Comparison of ENCODE assay signal across 1 cellular context in genomic region chr12:52924764-52925716, GRCh38.
TF ChIP-seq lines count a peak whose summit lies in the region.

No MANE protein-coding gene starts in this region.

TF ChIP-seq in K562, 482 proteins besides CTCF, POLR2A, EP300 and RAD21 (continued from another document):
- TF ChIP-seq, protein P1, sequence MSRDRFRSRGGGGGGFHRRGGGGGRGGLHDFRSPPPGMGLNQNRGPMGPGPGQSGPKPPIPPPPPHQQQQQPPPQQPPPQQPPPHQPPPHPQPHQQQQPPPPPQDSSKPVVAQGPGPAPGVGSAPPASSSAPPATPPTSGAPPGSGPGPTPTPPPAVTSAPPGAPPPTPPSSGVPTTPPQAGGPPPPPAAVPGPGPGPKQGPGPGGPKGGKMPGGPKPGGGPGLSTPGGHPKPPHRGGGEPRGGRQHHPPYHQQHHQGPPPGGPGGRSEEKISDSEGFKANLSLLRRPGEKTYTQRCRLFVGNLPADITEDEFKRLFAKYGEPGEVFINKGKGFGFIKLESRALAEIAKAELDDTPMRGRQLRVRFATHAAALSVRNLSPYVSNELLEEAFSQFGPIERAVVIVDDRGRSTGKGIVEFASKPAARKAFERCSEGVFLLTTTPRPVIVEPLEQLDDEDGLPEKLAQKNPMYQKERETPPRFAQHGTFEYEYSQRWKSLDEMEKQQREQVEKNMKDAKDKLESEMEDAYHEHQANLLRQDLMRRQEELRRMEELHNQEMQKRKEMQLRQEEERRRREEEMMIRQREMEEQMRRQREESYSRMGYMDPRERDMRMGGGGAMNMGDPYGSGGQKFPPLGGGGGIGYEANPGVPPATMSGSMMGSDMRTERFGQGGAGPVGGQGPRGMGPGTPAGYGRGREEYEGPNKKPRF (IDR thresholded peaks at IDR 0.05; ENCODE audit: low read depth, low read length) = no peak
- no peak for TF ChIP-seq SMC3 (conservative IDR thresholded peaks at IDR 0.05; ENCODE audit: insufficient read depth, low read depth, low read length)
- TF ChIP-seq, protein P2, sequence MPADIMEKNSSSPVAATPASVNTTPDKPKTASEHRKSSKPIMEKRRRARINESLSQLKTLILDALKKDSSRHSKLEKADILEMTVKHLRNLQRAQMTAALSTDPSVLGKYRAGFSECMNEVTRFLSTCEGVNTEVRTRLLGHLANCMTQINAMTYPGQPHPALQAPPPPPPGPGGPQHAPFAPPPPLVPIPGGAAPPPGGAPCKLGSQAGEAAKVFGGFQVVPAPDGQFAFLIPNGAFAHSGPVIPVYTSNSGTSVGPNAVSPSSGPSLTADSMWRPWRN (IDR thresholded peaks at IDR 0.05; ENCODE audit: low read depth) = peak; percentile 32; the same call in 1 of the 2 replicates
- no peak for TF ChIP-seq ZNF431 (CRISPR knock-in tag; IDR thresholded peaks at IDR 0.05)
- TF ChIP-seq MYC (IDR thresholded peaks at IDR 0.05; ENCODE audit: low read depth, low read length) = no peak
- no peak for TF ChIP-seq MYC (CRISPR knock-in tag; IDR thresholded peaks at IDR 0.05; ENCODE audit: borderline replicate concordance, low read depth)
- no peak for TF ChIP-seq ZNF644 (tag; IDR thresholded peaks at IDR 0.05; ENCODE audit: low read depth)
- TF ChIP-seq CSDE1 (IDR thresholded peaks at IDR 0.05) = no peak
- no peak for TF ChIP-seq USF1 (CRISPR knock-in tag; IDR thresholded peaks at IDR 0.05)
- no peak for TF ChIP-seq ZC3H11A (IDR thresholded peaks at IDR 0.05; ENCODE audit: low read depth, low read length)
- no peak for TF ChIP-seq RBFOX2 (IDR thresholded peaks at IDR 0.05; ENCODE audit: low read depth, low read length)
- peak; percentile 78; the same call in 1 of the 2 replicates for TF ChIP-seq POLR2AphosphoS5 (IDR thresholded peaks at IDR 0.05; ENCODE audit: control insufficient read depth, insufficient read depth, low read depth, low read length)
- TF ChIP-seq, protein P3, sequence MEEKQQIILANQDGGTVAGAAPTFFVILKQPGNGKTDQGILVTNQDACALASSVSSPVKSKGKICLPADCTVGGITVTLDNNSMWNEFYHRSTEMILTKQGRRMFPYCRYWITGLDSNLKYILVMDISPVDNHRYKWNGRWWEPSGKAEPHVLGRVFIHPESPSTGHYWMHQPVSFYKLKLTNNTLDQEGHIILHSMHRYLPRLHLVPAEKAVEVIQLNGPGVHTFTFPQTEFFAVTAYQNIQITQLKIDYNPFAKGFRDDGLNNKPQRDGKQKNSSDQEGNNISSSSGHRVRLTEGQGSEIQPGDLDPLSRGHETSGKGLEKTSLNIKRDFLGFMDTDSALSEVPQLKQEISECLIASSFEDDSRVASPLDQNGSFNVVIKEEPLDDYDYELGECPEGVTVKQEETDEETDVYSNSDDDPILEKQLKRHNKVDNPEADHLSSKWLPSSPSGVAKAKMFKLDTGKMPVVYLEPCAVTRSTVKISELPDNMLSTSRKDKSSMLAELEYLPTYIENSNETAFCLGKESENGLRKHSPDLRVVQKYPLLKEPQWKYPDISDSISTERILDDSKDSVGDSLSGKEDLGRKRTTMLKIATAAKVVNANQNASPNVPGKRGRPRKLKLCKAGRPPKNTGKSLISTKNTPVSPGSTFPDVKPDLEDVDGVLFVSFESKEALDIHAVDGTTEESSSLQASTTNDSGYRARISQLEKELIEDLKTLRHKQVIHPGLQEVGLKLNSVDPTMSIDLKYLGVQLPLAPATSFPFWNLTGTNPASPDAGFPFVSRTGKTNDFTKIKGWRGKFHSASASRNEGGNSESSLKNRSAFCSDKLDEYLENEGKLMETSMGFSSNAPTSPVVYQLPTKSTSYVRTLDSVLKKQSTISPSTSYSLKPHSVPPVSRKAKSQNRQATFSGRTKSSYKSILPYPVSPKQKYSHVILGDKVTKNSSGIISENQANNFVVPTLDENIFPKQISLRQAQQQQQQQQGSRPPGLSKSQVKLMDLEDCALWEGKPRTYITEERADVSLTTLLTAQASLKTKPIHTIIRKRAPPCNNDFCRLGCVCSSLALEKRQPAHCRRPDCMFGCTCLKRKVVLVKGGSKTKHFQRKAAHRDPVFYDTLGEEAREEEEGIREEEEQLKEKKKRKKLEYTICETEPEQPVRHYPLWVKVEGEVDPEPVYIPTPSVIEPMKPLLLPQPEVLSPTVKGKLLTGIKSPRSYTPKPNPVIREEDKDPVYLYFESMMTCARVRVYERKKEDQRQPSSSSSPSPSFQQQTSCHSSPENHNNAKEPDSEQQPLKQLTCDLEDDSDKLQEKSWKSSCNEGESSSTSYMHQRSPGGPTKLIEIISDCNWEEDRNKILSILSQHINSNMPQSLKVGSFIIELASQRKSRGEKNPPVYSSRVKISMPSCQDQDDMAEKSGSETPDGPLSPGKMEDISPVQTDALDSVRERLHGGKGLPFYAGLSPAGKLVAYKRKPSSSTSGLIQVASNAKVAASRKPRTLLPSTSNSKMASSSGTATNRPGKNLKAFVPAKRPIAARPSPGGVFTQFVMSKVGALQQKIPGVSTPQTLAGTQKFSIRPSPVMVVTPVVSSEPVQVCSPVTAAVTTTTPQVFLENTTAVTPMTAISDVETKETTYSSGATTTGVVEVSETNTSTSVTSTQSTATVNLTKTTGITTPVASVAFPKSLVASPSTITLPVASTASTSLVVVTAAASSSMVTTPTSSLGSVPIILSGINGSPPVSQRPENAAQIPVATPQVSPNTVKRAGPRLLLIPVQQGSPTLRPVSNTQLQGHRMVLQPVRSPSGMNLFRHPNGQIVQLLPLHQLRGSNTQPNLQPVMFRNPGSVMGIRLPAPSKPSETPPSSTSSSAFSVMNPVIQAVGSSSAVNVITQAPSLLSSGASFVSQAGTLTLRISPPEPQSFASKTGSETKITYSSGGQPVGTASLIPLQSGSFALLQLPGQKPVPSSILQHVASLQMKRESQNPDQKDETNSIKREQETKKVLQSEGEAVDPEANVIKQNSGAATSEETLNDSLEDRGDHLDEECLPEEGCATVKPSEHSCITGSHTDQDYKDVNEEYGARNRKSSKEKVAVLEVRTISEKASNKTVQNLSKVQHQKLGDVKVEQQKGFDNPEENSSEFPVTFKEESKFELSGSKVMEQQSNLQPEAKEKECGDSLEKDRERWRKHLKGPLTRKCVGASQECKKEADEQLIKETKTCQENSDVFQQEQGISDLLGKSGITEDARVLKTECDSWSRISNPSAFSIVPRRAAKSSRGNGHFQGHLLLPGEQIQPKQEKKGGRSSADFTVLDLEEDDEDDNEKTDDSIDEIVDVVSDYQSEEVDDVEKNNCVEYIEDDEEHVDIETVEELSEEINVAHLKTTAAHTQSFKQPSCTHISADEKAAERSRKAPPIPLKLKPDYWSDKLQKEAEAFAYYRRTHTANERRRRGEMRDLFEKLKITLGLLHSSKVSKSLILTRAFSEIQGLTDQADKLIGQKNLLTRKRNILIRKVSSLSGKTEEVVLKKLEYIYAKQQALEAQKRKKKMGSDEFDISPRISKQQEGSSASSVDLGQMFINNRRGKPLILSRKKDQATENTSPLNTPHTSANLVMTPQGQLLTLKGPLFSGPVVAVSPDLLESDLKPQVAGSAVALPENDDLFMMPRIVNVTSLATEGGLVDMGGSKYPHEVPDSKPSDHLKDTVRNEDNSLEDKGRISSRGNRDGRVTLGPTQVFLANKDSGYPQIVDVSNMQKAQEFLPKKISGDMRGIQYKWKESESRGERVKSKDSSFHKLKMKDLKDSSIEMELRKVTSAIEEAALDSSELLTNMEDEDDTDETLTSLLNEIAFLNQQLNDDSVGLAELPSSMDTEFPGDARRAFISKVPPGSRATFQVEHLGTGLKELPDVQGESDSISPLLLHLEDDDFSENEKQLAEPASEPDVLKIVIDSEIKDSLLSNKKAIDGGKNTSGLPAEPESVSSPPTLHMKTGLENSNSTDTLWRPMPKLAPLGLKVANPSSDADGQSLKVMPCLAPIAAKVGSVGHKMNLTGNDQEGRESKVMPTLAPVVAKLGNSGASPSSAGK (IDR thresholded peaks at IDR 0.05) = no peak
- no peak for TF ChIP-seq MAFF (IDR thresholded peaks at IDR 0.05; ENCODE audit: low read length)
- TF ChIP-seq CCAR2 (IDR thresholded peaks at IDR 0.05; ENCODE audit: low read depth, low read length) = no peak
- no peak for TF ChIP-seq RFX5 (IDR thresholded peaks at IDR 0.05; ENCODE audit: low read depth, low read length)
- no peak for TF ChIP-seq NR1H2 (CRISPR knock-in tag; IDR thresholded peaks at IDR 0.05)
- no peak for TF ChIP-seq E2F8 (IDR thresholded peaks at IDR 0.05; ENCODE audit: low read depth, partially characterized antibody)
- TF ChIP-seq HCFC1 (IDR thresholded peaks at IDR 0.05; ENCODE audit: low read depth, low read length) = no peak
- no peak for TF ChIP-seq BRD9 (IDR thresholded peaks at IDR 0.05; ENCODE audit: low read depth, partially characterized antibody)
